Comparison of ENCODE assay signal across 18 cellular contexts in the genomic region with DNA sequence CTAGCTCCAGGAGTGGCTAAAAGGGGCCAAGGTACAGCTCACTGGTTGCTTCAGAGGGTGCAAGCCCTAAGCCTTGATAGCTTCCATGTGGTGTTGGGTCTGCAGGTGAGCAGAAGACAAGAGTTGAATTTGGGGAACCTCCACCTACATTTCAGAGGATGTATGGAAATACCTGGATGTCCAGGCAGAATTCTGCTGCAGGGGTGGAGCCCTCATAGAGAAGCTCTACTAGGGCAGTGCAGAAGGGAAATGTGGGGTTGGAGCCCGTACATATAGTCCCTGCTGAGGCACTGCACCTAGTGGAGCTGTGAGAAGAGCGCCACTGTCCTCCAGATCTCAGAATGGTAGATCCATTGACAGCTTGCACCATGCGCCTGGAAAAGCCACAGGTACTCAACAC. TPM values are rescaled to one million over a fixed set of nuclear protein-coding genes. Genes with fewer than 3 reads are reported as not detected.
A peak's percentile ranks its signal among the peaks of the same experiment; 100 is the strongest.
DNase-seq lines count a peak whose midpoint lies in the region; ATAC-seq and TF ChIP-seq lines count a peak whose summit lies in the region.
"Had no signal": no experiment of that assay in that cellular context is flagged by ENCODE, and none has a peak within 500 bp of the region (broad histone marks: within the 10 kb centered on the region; RNA-seq: fewer than 3 reads in every experiment).

No MANE protein-coding gene starts in this region.

- H4K8ac ChIP-seq in mesendoderm (ENCODE audit: low read depth, low read length) = no peak overlapping the region

- DNase-seq in activated naive CD4-positive, alpha-beta T cell treated with anti-CD3 and anti-CD28 coated beads for 36 hours = peak; percentile 10
- no peak for DNase-seq in activated naive CD4-positive, alpha-beta T cell treated with anti-CD3 and anti-CD28 coated beads, Interleukin-2, amount 50 U/mL, for 16 hours
- DNase-seq in GM12865 (ENCODE audit: low read depth) (peak; percentile 5), OCI-LY7 (ENCODE audit: low spot score) (peak; percentile 57), mesendoderm (peak; percentile 37), GDM1 (lab: John Stamatoyannopoulos, UW) (no peak), substantia nigra (lab: John Stamatoyannopoulos, UW) (no peak)
- DNase-seq: AML-193, EL, GM23248, HCEC 1CT, NCI-H1105, NCI-H187, NCI-H2171, NCI-H526, SHP77, SK-N-SH had no signal

- H3K4me3 Mint-ChIP-seq in activated naive CD4-positive, alpha-beta T cell treated with anti-CD3 and anti-CD28 coated beads for 36 hours = no peak overlapping the region

- H2AK5ac ChIP-seq in mesendoderm (ENCODE audit: low read length) = no peak overlapping the region

- H3K9me3 ChIP-seq in OCI-LY7 (ENCODE audit: low read length) = peaks cover 49% of the 10 kb centered on the region; the same call in 1 of the 2 replicates
- H3K9me3 ChIP-seq: SK-N-SH had no signal

- CTCF ChIA-PET in activated naive CD4-positive, alpha-beta T cell treated with anti-CD3 and anti-CD28 coated beads for 36 hours (lab: Charles Lee) = no interaction called here
- CTCF ChIA-PET in OCI-LY7 (lab: Charles Lee; ENCODE audit: unreplicated experiment) = no interaction called here

- H3K27ac ChIP-seq in OCI-LY7 (ENCODE audit: low read depth, low read length, poor library complexity, severe bottlenecking) (no peak overlapping the region), mesendoderm (ENCODE audit: low read depth, low read length) (no peak overlapping the region), substantia nigra (ENCODE audit: low read depth, low read length, poor library complexity, severe bottlenecking) (no peak overlapping the region)
- H3K27ac ChIP-seq: GM23248 had no signal

- no peak overlapping the region for H2BK120ac ChIP-seq in mesendoderm (ENCODE audit: low read depth, low read length)

- peaks cover 38% of the 10 kb centered on the region for H3K9me3 Mint-ChIP-seq in activated naive CD4-positive, alpha-beta T cell treated with anti-CD3 and anti-CD28 coated beads for 36 hours

- peaks cover 9% of the 10 kb centered on the region for H3K79me1 ChIP-seq in mesendoderm (ENCODE audit: low read length)

- no peak overlapping the region for H3K4ac ChIP-seq in mesendoderm (ENCODE audit: low read depth, low read length)

- H4K20me1 ChIP-seq in OCI-LY7 (ENCODE audit: insufficient read depth, low read length) = no peaks in the 10 kb centered on the region

- H3K79me2 ChIP-seq in OCI-LY7 (ENCODE audit: insufficient read depth, low read depth, low read length) (0 out of 2 replicates have a peak, but pooled peaks cover 7% of the 10 kb centered on the region), mesendoderm (ENCODE audit: control insufficient read depth, insufficient read depth, low read length) (no peaks in the 10 kb centered on the region)

- POLR2A ChIA-PET in OCI-LY7 (lab: Charles Lee) = interaction anchor here (0.7 kb wide), 1 partner anchor 49 kb away, joined by 3 read pairs; no protein-coding TSS in a partner anchor

- no peaks in the 10 kb centered on the region for H3K4me1 ChIP-seq in OCI-LY7 (ENCODE audit: insufficient read depth, low read length, poor library complexity, severe bottlenecking)
- H3K4me1 ChIP-seq in mesendoderm (ENCODE audit: control insufficient read depth, low read depth, low read length) = peaks cover 2% of the 10 kb centered on the region

- TF ChIP-seq CTCF in GM12865 (IDR thresholded peaks at IDR 0.05; ENCODE audit: insufficient read depth, low read depth, low read length, missing control alignments) = no peak
- TF ChIP-seq CTCF in OCI-LY7 (conservative IDR thresholded peaks at IDR 0.05; ENCODE audit: low read length) = no peak

- H3K56ac ChIP-seq in mesendoderm (ENCODE audit: low read length) = no peak overlapping the region

- no peak overlapping the region for H4K5ac ChIP-seq in mesendoderm (ENCODE audit: low read length)

- H3K36me3 Mint-ChIP-seq in activated naive CD4-positive, alpha-beta T cell treated with anti-CD3 and anti-CD28 coated beads for 36 hours (ENCODE audit: low read depth) = peaks cover 50% of the 10 kb centered on the region

- peaks cover 21% of the 10 kb centered on the region for H3K4me1 Mint-ChIP-seq in activated naive CD4-positive, alpha-beta T cell treated with anti-CD3 and anti-CD28 coated beads for 36 hours (ENCODE audit: low read depth)

- no peaks in the 10 kb centered on the region for H3K27me3 ChIP-seq in mesendoderm (ENCODE audit: insufficient read depth, low read length, poor library complexity)

- H3K27ac Mint-ChIP-seq in activated naive CD4-positive, alpha-beta T cell treated with anti-CD3 and anti-CD28 coated beads for 36 hours = no peak overlapping the region

- H3K36me3 ChIP-seq in OCI-LY7 (ENCODE audit: insufficient read depth, low read length) = peaks cover 51% of the 10 kb centered on the region
- H3K36me3 ChIP-seq in mesendoderm (ENCODE audit: control insufficient read depth, insufficient read depth, low read length) = no peaks in the 10 kb centered on the region

- no peak overlapping the region for H3K4me3 ChIP-seq in GM12865 (ENCODE audit: low read depth, low read length)
- H3K4me3 ChIP-seq in OCI-LY7 (ENCODE audit: low read depth, low read length, poor library complexity, severe bottlenecking) = no peak overlapping the region
- no peak overlapping the region for H3K4me3 ChIP-seq in mesendoderm (ENCODE audit: low read length)
- H3K4me3 ChIP-seq: GM23248 had no signal

- WGBS in mesendoderm (ENCODE audit: extremely low coverage, insufficient coverage, low lambda C conversion rate) = no CpG with 5 or more reads among the region's 3 CpGs

- no peaks in the 10 kb centered on the region for H3K9me2 ChIP-seq in OCI-LY7 (ENCODE audit: insufficient read depth, low read length)
- H3K9me2 ChIP-seq: SK-N-SH had no signal

- H3K27me3 Mint-ChIP-seq in activated naive CD4-positive, alpha-beta T cell treated with anti-CD3 and anti-CD28 coated beads for 36 hours (ENCODE audit: low read depth) = no peaks in the 10 kb centered on the region

- no peak overlapping the region for H2BK15ac ChIP-seq in mesendoderm (replicated peaks; ENCODE audit: low read depth)

- no peak overlapping the region for H3K18ac ChIP-seq in mesendoderm (ENCODE audit: low read length)

- BruUV-seq in OCI-LY7 (replicated peaks; lab: Mats Ljungman, UMichigan) = no TSS peak

- H3K4me2 ChIP-seq in OCI-LY7 (ENCODE audit: low read length) (no peak overlapping the region), mesendoderm (ENCODE audit: low read length) (no peak overlapping the region)
- H3K4me2 ChIP-seq: SK-N-SH had no signal

- ATAC-seq in GM19324 (IDR thresholded peaks at IDR 0.05; ENCODE audit: low FRiP score, unreplicated experiment) = no peak

- intact Hi-C loops in activated naive CD4-positive, alpha-beta T cell treated with anti-CD3 and anti-CD28 coated beads for 36 hours (cut with micrococcal nuclease) = no loop called here
- intact Hi-C loops in OCI-LY7 (cut with micrococcal nuclease; ENCODE audit: unreplicated experiment) = no loop called here

- H2AFZ ChIP-seq in OCI-LY7 (ENCODE audit: low read length) = no peak overlapping the region
- H2AFZ ChIP-seq: GM23248 had no signal

- H3K9ac ChIP-seq in mesendoderm (ENCODE audit: low read length) = no peak overlapping the region
- H3K9ac ChIP-seq: GM23248, SK-N-SH had no signal

- H2BK5ac ChIP-seq in mesendoderm (ENCODE audit: low read length) = no peak overlapping the region

- no peak overlapping the region for H3K23ac ChIP-seq in mesendoderm (ENCODE audit: low read length)

RNA-seq across cellular contexts. Expression of gene PTBP3, which starts 49.6 kb away (rescaled TPM):
- 10 to 100 TPM; 87.8 to 92.6 TPM for total RNA-seq in activated naive CD4-positive, alpha-beta T cell treated with anti-CD3 and anti-CD28 coated beads for 36 hours
- 33.2 and 38.1 TPM in 2 replicates for total RNA-seq in OCI-LY7 (2014; rRNA removed; shearing (Covaris generic))
- 98.2 and 129 TPM in 2 replicates for total RNA-seq in OCI-LY7 (2022)
- polyA plus RNA-seq in mesendoderm (2013, experiment 1 of 2) = 73.2 TPM
- 73.4 TPM for polyA plus RNA-seq in mesendoderm (2013, experiment 2 of 2)

Comparison
In these comparisons a context has a peak if more than half of its experiments do, and no peak if none do; other contexts are left out.
1. DNase-seq: peak in activated naive CD4-positive, alpha-beta T cell treated with anti-CD3 and anti-CD28 coated beads for 36 hours (single experiment), GM12865 (single experiment), OCI-LY7 (single experiment) and mesendoderm (single experiment); none in activated naive CD4-positive, alpha-beta T cell treated with anti-CD3 and anti-CD28 coated beads, Interleukin-2, amount 50 U/mL, for 16 hours (single experiment), GDM1 (single experiment) and substantia nigra (0 of 49).